ENCODE assay signal across 8 cellular contexts in the genomic region with DNA sequence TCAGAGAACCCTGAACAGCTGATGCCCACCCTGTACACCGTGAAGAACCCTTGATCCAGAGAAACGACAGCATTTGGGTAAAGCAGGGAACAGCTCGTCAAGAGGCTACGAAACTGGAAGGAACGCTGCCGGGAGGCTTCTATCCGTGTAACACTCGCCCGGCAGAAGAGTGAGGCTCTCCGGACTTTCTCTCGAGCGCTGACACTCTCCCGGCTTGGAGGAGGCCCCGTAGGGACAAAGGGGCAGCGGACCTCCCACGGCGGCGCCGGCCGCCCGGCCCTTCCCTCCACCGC. TPM values are rescaled to one million over a fixed set of nuclear protein-coding genes. Genes with fewer than 3 reads are reported as not detected.
A peak's percentile ranks its signal among the peaks of the same experiment; 100 is the strongest.
DNase-seq lines count a peak whose midpoint lies in the region; ATAC-seq and TF ChIP-seq lines count a peak whose summit lies in the region.

No MANE protein-coding gene starts in this region.

- no peak for TF ChIP-seq EP300 in stomach (IDR thresholded peaks at IDR 0.05)

- H3K4me1 ChIP-seq in iPS DF 6.9 (ENCODE audit: control insufficient read depth, insufficient read depth, low read length): peaks cover 8% of the 10 kb centered on the region
- H3K4me1 ChIP-seq in stomach: peaks cover 66 to 92% (median 82%) of the 10 kb centered on the region in 4 donors

- POLR2A ChIA-PET in activated CD4-positive, alpha-beta memory T cell treated with anti-CD3 and anti-CD28 coated beads for 36 hours (lab: Charles Lee): interaction anchor here (2.4 kb wide), 1 partner anchor 15 kb away, joined by 7 read pairs; no protein-coding TSS in a partner anchor

- no peak for TF ChIP-seq POLR2A in stomach (IDR thresholded peaks at IDR 0.05)

- WGBS in iPS DF 6.9 (ENCODE audit: insufficient coverage, insufficient read length): no CpG with 5 or more reads among the region's 22 CpGs
- WGBS in stomach, 5 donors: 0 to 2% (median 0%) methylated on average over 19 to 22 of the region's 22 CpGs

- peak overlapping the region; percentile 78 for H3K4me3 Mint-ChIP-seq in activated CD4-positive, alpha-beta memory T cell treated with anti-CD3 and anti-CD28 coated beads for 36 hours

- no peaks in the 10 kb centered on the region for H3K9me3 ChIP-seq in iPS DF 6.9 (ENCODE audit: control insufficient read depth, insufficient read depth, low read length)
- no peaks in the 10 kb centered on the region for H3K9me3 ChIP-seq in stomach

- H3K9me3 Mint-ChIP-seq in activated CD4-positive, alpha-beta memory T cell treated with anti-CD3 and anti-CD28 coated beads for 36 hours: no peaks in the 10 kb centered on the region

- H3K36me3 Mint-ChIP-seq in activated CD4-positive, alpha-beta memory T cell treated with anti-CD3 and anti-CD28 coated beads for 36 hours: no peaks in the 10 kb centered on the region

- no peak for TF ChIP-seq CTCF in stomach (IDR thresholded peaks at IDR 0.05)

- H3K27me3 ChIP-seq in iPS DF 6.9 (ENCODE audit: control insufficient read depth, insufficient read depth, low read length) (no peaks in the 10 kb centered on the region), stomach (no peaks in the 10 kb centered on the region)

- CTCF ChIA-PET in activated CD4-positive, alpha-beta memory T cell treated with anti-CD3 and anti-CD28 coated beads for 36 hours (lab: Charles Lee): interaction anchor here (1.0 to 2.2 kb wide), 4 partner anchors 22 to 74 kb away, joined by 3 to 16 read pairs (median 4); a partner anchor contains a TSS

- intact Hi-C loops in activated CD4-positive, alpha-beta memory T cell treated with anti-CD3 and anti-CD28 coated beads for 36 hours (cut with micrococcal nuclease): loop anchor here (1.0 kb wide), 2 partner anchors 17 to 21 kb away; a partner anchor contains a TSS
- intact Hi-C loops in stomach (cut with DNase I; ENCODE audit: low total_unique reads): no loop called here

- H3K27ac ChIP-seq in iPS DF 6.9 (ENCODE audit: low read length) (no peak overlapping the region), stomach (peak overlapping the region; percentile 91 to 96 (median 95))

- DNase-seq in NOMO-1 treated with DMSO at 0.1 percent for 48 hours (lab: John Stamatoyannopoulos, UW; ENCODE audit: unreplicated experiment) (peak; percentile 28), NOMO-1 treated with dmso at 0.1 percent for 144 hours (lab: John Stamatoyannopoulos, UW; ENCODE audit: unreplicated experiment) (no peak), iPS DF 6.9 (ENCODE audit: low read depth, low spot score) (no peak), stomach (no peak), NCI-H526 treated with DMSO at 0.1 percent for 48 hours (lab: John Stamatoyannopoulos, UW) (no peak), GM19240 (ENCODE audit: insufficient read length, low spot score) (no peak)
- DNase-seq in activated CD4-positive, alpha-beta memory T cell treated with anti-CD3 and anti-CD28 coated beads for 36 hours: no peak

- H3K27ac Mint-ChIP-seq in activated CD4-positive, alpha-beta memory T cell treated with anti-CD3 and anti-CD28 coated beads for 36 hours: peak overlapping the region; percentile 16

- H3K36me3 ChIP-seq in iPS DF 6.9 (ENCODE audit: control insufficient read depth, insufficient read depth, low read length): peaks cover 27% of the 10 kb centered on the region
- H3K36me3 ChIP-seq in stomach: peaks cover 17 to 44% (median 40%) of the 10 kb centered on the region in 4 donors

- H3K27me3 Mint-ChIP-seq in activated CD4-positive, alpha-beta memory T cell treated with anti-CD3 and anti-CD28 coated beads for 36 hours: no peaks in the 10 kb centered on the region

- H3K4me3 ChIP-seq in iPS DF 6.9 (ENCODE audit: low read length) (peak overlapping the region; percentile 85; the same call in 1 of the 2 replicates), stomach (peak overlapping the region; percentile 82 to 92 (median 86))

- H3K4me1 Mint-ChIP-seq in activated CD4-positive, alpha-beta memory T cell treated with anti-CD3 and anti-CD28 coated beads for 36 hours (ENCODE audit: low read depth): peaks cover 33% of the 10 kb centered on the region

- no peak for ATAC-seq in GM21528 (IDR thresholded peaks at IDR 0.05; ENCODE audit: low FRiP score, unreplicated experiment)

RNA-seq across cellular contexts. Expression of a gene that starts 1.7 kb away (rescaled TPM):
- total RNA-seq in activated CD4-positive, alpha-beta memory T cell treated with anti-CD3 and anti-CD28 coated beads for 36 hours: 1 to 10 TPM; 4.8 to 5.7 TPM
- 10 to 100 TPM; 11.1 to 96.4 (median 26.8) TPM for total RNA-seq in stomach
- polyA plus RNA-seq in stomach: 10 to 100 TPM; 24.7 to 47.6 (median 30.4) TPM

RNA-seq across cellular contexts. Expression of a gene that starts 7.2 kb away (rescaled TPM):
- 10 to 100 TPM; 18.7 to 19.7 TPM for total RNA-seq in activated CD4-positive, alpha-beta memory T cell treated with anti-CD3 and anti-CD28 coated beads for 36 hours
- 10 to 100 TPM in 3 of 5 donors, 1 to 10 TPM in 1, not detected in 1; 2.3 to 63.4 (median 25.6) TPM for total RNA-seq in stomach
- polyA plus RNA-seq in stomach: 10 to 100 TPM; 40.3 to 48.1 (median 46.3) TPM

RNA-seq across cellular contexts. Expression of a gene that starts 17.4 kb away (rescaled TPM):
- total RNA-seq in activated CD4-positive, alpha-beta memory T cell treated with anti-CD3 and anti-CD28 coated beads for 36 hours: under 1 TPM in 1 of 2 experiments, not detected in 1; 0.14 TPM
- total RNA-seq in stomach: 10 to 100 TPM in 1 of 5 donors, 1 to 10 TPM in 3, not detected in 1; 1.8 to 38.4 (median 5.3) TPM
- 10 to 100 TPM in 2 of 3 donors, 1 to 10 TPM in 1; 6.3 to 25.8 (median 12.7) TPM for polyA plus RNA-seq in stomach

RNA-seq across cellular contexts. Expression of a gene that starts 19.8 kb away (rescaled TPM):
- total RNA-seq in activated CD4-positive, alpha-beta memory T cell treated with anti-CD3 and anti-CD28 coated beads for 36 hours: 10 to 100 TPM; 48.8 to 52.6 TPM
- total RNA-seq in stomach: 10 to 100 TPM; 16.5 to 33.2 (median 22.6) TPM
- 10 to 100 TPM; 27.8 to 37.3 (median 29.6) TPM for polyA plus RNA-seq in stomach

RNA-seq across cellular contexts. Expression of a gene that starts 21.6 kb away (rescaled TPM):
- 1 to 10 TPM; 2.5 to 4.0 TPM for total RNA-seq in activated CD4-positive, alpha-beta memory T cell treated with anti-CD3 and anti-CD28 coated beads for 36 hours
- 1 to 10 TPM in 3 of 5 donors, not detected in 2; 1.3 to 3.9 (median 1.3) TPM for total RNA-seq in stomach
- 1 to 10 TPM; 5.0 to 7.9 (median 7.7) TPM for polyA plus RNA-seq in stomach
